10 cellular contexts compared by ENCODE assay signal in genomic region chr6:108157234-108157971, GRCh38. TPM values are rescaled to one million over a fixed set of nuclear protein-coding genes. Genes with fewer than 3 reads are reported as not detected.
DNase-seq lines count a peak whose midpoint lies in the region; ATAC-seq and TF ChIP-seq lines count a peak whose summit lies in the region.
"Had no signal": no experiment of that assay in that cellular context is flagged by ENCODE, and none has a peak within 500 bp of the region (broad histone marks: within the 10 kb centered on the region; RNA-seq: fewer than 3 reads in every experiment).

No MANE protein-coding gene starts in this region.

- H3K36me3 Mint-ChIP-seq in H9 (ENCODE audit: insufficient read depth in 1 of 3, low read depth in 3 of 3), result no peaks in the 10 kb centered on the region; a peak in 1 of 7 replicates
- peaks cover 4 to 7% of the 10 kb centered on the region in 2 donors for H3K36me3 Mint-ChIP-seq in naive B cell

- no peak overlapping the region for H3K56ac ChIP-seq in H9 (ENCODE audit: insufficient read length, low read depth, low read length)

- H3K4me3 ChIP-seq in ACC112 (ENCODE audit: low read depth, low read length) (peak overlapping the region; percentile 45; the same call in 1 of the 2 replicates), breast epithelium (peak overlapping the region in 2 of 3 donors; percentile 22 to 57)
- H3K4me3 ChIP-seq: mucosa of descending colon had no signal

- H3K23me2 ChIP-seq in H9 (ENCODE audit: insufficient read length, low read depth, low read length, poor library complexity, severe bottlenecking), result no peaks in the 10 kb centered on the region

- H3K36me3 ChIP-seq in ACC112 (ENCODE audit: insufficient read depth, low read length), result no peaks in the 10 kb centered on the region
- H3K36me3 ChIP-seq in breast epithelium, result no peaks in the 10 kb centered on the region

- peaks cover 4% of the 10 kb centered on the region for H3K4me1 ChIP-seq in ACC112 (ENCODE audit: control insufficient read depth, insufficient read depth, low read length, unreplicated experiment)
- no peaks in the 10 kb centered on the region for H3K4me1 ChIP-seq in H9 (ENCODE audit: insufficient read depth, low read length)
- peaks cover 0 to 10% of the 10 kb centered on the region in 2 donors for H3K4me1 ChIP-seq in breast epithelium

- H2BK15ac ChIP-seq in H9 (ENCODE audit: low read depth, low read length), result no peak overlapping the region

- no peak overlapping the region for H4K8ac ChIP-seq in H9 (replicated peaks; ENCODE audit: insufficient read length, low read depth, low read length)

- H3K23ac ChIP-seq in H9 (ENCODE audit: insufficient read length, low read depth, low read length), result no peak overlapping the region

- no peaks in the 10 kb centered on the region for H3K9me3 ChIP-seq in H9 (ENCODE audit: control insufficient read depth, low read depth, low read length)
- H3K9me3 ChIP-seq in breast epithelium, result no peaks in the 10 kb centered on the region
- H3K9me3 ChIP-seq: mucosa of descending colon had no signal

- no peak overlapping the region for H2BK120ac ChIP-seq in H9 (ENCODE audit: low read depth, low read length, poor library complexity, severe bottlenecking)

- no CpG with 5 or more reads among the region's 59 CpGs for WGBS in H9 (ENCODE audit: extremely low coverage, insufficient read length, low lambda C conversion rate)

- no peak for TF ChIP-seq CTCF in H9 (conservative IDR thresholded peaks at IDR 0.05)
- TF ChIP-seq CTCF in breast epithelium (IDR thresholded peaks at IDR 0.05), result no peak

- H3K18ac ChIP-seq in H9 (ENCODE audit: insufficient read length, low read depth, low read length), result no peak overlapping the region

- H3K27me3 ChIP-seq in ACC112 (ENCODE audit: insufficient read depth, low read length), result peaks cover 93% of the 10 kb centered on the region
- peaks cover 72% of the 10 kb centered on the region for H3K27me3 ChIP-seq in H9 (ENCODE audit: insufficient read depth, low read length)
- peaks cover 4 to 92% of the 10 kb centered on the region in 2 donors for H3K27me3 ChIP-seq in breast epithelium

- H3K9ac ChIP-seq in H9 (ENCODE audit: extremely low read depth, insufficient read length, low read length), result no peak overlapping the region

- no peak overlapping the region for H2BK12ac ChIP-seq in H9 (ENCODE audit: insufficient read length, low read depth, low read length)

- H4K20me1 ChIP-seq in H9 (ENCODE audit: control insufficient read depth, insufficient read depth, insufficient read length), result no peaks in the 10 kb centered on the region

- H4K5ac ChIP-seq in H9 (ENCODE audit: insufficient read length, low read depth, low read length), result no peak overlapping the region

- H3K79me1 ChIP-seq in H9 (ENCODE audit: insufficient read depth, low read depth, low read length, poor library complexity, severe bottlenecking), result no peaks in the 10 kb centered on the region

- no peak overlapping the region for H3K4ac ChIP-seq in H9 (ENCODE audit: low read depth, low read length)

- H2AK5ac ChIP-seq in H9 (ENCODE audit: insufficient read length, low read length), result no peak overlapping the region

- H3K27ac ChIP-seq in ACC112 (ENCODE audit: low read depth, low read length), result no peak overlapping the region
- H3K27ac ChIP-seq in H9 (ENCODE audit: insufficient read length, low read depth, low read length), result no peak overlapping the region
- H3K27ac ChIP-seq in breast epithelium, result no peak overlapping the region

- H3K4me2 ChIP-seq in H9 (ENCODE audit: insufficient read depth, insufficient read length, low read length), result peak overlapping the region; percentile 2

- H2AFZ ChIP-seq in ACC112 (ENCODE audit: low read length, unreplicated experiment) (no peak overlapping the region), H9 (ENCODE audit: low read length) (no peak overlapping the region)

- H2BK20ac ChIP-seq in H9 (ENCODE audit: low read depth, low read length, poor library complexity, severe bottlenecking), result no peak overlapping the region

- H3K9me3 Mint-ChIP-seq in H9, result peaks cover 4 to 18% of the 10 kb centered on the region in 2 experiments; a peak in 2 of 5 replicates
- H3K9me3 Mint-ChIP-seq in naive B cell, result peaks cover 0 to 12% (median 3%) of the 10 kb centered on the region in 7 donors

- H3K4me3 Mint-ChIP-seq in H9, result peak overlapping the region in 1 of 2 experiments; percentile 67; a peak in 2 of 5 replicates
- H3K4me3 Mint-ChIP-seq in naive B cell, result peak overlapping the region; percentile 38 to 91 (median 82)

- no peak overlapping the region for H4K91ac ChIP-seq in H9 (ENCODE audit: insufficient read length, low read depth, low read length)

- no peak overlapping the region for H3T11ph ChIP-seq in H9 (ENCODE audit: low read length)

- no peak overlapping the region for H3K14ac ChIP-seq in H9 (ENCODE audit: insufficient read depth, low read length)

- peaks cover 100% of the 10 kb centered on the region for H3K27me3 Mint-ChIP-seq in H9 (ENCODE audit: low read depth)
- H3K27me3 Mint-ChIP-seq in naive B cell, result peaks cover 82 to 94% (median 89%) of the 10 kb centered on the region in 3 donors

- H2BK5ac ChIP-seq in H9 (ENCODE audit: insufficient read length, low read length), result no peak overlapping the region

- TF ChIP-seq POLR2A in breast epithelium (IDR thresholded peaks at IDR 0.05), result no peak

- H3K79me2 ChIP-seq in ACC112 (ENCODE audit: control insufficient read depth, insufficient read depth, low read length, unreplicated experiment) (no peaks in the 10 kb centered on the region), H9 (ENCODE audit: insufficient read depth, low read length) (no peaks in the 10 kb centered on the region)

- ATAC-seq in naive B cell (ENCODE audit: low read depth in 2 of 2), result peak; percentile 39 to 45
- ATAC-seq: mucosa of descending colon had no signal

- DNase-seq in H9 (peak; percentile 39), breast epithelium (ENCODE audit: low spot score in 2 of 2) (no peak), naive B cell (no peak), NCI-H2227 treated with DMSO at 0.1 percent for 48 hours (lab: John Stamatoyannopoulos, UW) (no peak), AG08395 (ENCODE audit: low spot score) (no peak), germinal center (ENCODE audit: low spot score) (no peak), occipital lobe (lab: John Stamatoyannopoulos, UW) (no peak)
- DNase-seq: mucosa of descending colon, MV-4-11 had no signal

- H3K4me1 Mint-ChIP-seq in H9 (peaks cover 20 to 34% of the 10 kb centered on the region in 2 experiments), naive B cell (peaks cover 11 to 21% (median 16%) of the 10 kb centered on the region in 3 donors)

- H3K27ac Mint-ChIP-seq in H9 (no peak overlapping the region), naive B cell (peak overlapping the region in 2 of 6 donors; percentile 77 to 79)

- intact Hi-C loops in breast epithelium (cut with DNase I; ENCODE audit: low total_unique reads), result no loop called here

RNA-seq across cellular contexts. Expression of gene NR2E1, which starts 8.4 kb away (rescaled TPM):
- total RNA-seq in H9 (2021), result not detected in 2 replicates
- under 1 TPM in 1 of 3 donors, not detected in 2; 0.33 TPM for total RNA-seq in breast epithelium
- not detected for polyA plus RNA-seq in naive B cell (ENCODE audit: low read depth in 6 of 6)
- 9.8 TPM for total RNA-seq in occipital lobe
- total RNA-seq: mucosa of descending colon had no signal
